ENCODE assay signal across 8 cellular contexts in genomic region chr12:104358353-104359003, GRCh38. TPM values are rescaled to one million over a fixed set of nuclear protein-coding genes. Genes with fewer than 3 reads are reported as not detected.
DNase-seq lines count a peak whose midpoint lies in the region; ATAC-seq and TF ChIP-seq lines count a peak whose summit lies in the region.

No MANE protein-coding gene starts in this region.

- no peaks in the 10 kb centered on the region for H3K36me3 ChIP-seq in parathyroid adenoma (ENCODE audit: control insufficient read depth, insufficient read depth, low read length)
- H3K36me3 ChIP-seq in upper lobe of right lung = no peaks in the 10 kb centered on the region

- no peaks in the 10 kb centered on the region for H3K4me1 ChIP-seq in parathyroid adenoma
- H3K4me1 ChIP-seq in upper lobe of right lung = no peaks in the 10 kb centered on the region

- H2AFZ ChIP-seq in parathyroid adenoma = no peak overlapping the region

- H3K27ac Mint-ChIP-seq in activated T-cell treated with anti-CD3 and anti-CD28 coated beads, Interleukin-2, amount 50 U/mL, for 24 hours = no peak overlapping the region

- peaks cover 7% of the 10 kb centered on the region for H3K36me3 Mint-ChIP-seq in activated T-cell treated with anti-CD3 and anti-CD28 coated beads, Interleukin-2, amount 50 U/mL, for 24 hours (ENCODE audit: low read depth)

- ATAC-seq in GM18858 (IDR thresholded peaks at IDR 0.05; ENCODE audit: unreplicated experiment) (peak; percentile 60), HG03280 (IDR thresholded peaks at IDR 0.05; ENCODE audit: unreplicated experiment) (peak; percentile 72), upper lobe of right lung (peak; percentile 93)

- H3K9me3 ChIP-seq in parathyroid adenoma (ENCODE audit: control insufficient read depth, low read length) = no peaks in the 10 kb centered on the region
- H3K9me3 ChIP-seq in upper lobe of right lung = no peaks in the 10 kb centered on the region

- H3K4me3 ChIP-seq in fibroblast of pulmonary artery (replicated peaks; ENCODE audit: low read depth, low read length) (no peak overlapping the region), parathyroid adenoma (ENCODE audit: low read depth, low read length) (no peak overlapping the region), upper lobe of right lung (no peak overlapping the region)

- peak; percentile 65 for DNase-seq in AG08395 (ENCODE audit: low spot score)
- peak; percentile 93 for DNase-seq in OCI-M1 (lab: John Stamatoyannopoulos, UW)
- DNase-seq in activated T-cell treated with anti-CD3 and anti-CD28 coated beads, Interleukin-2, amount 50 U/mL, for 24 hours = peak; percentile 68
- DNase-seq in fibroblast of pulmonary artery (ENCODE audit: low read depth) = peak; percentile 76
- DNase-seq in upper lobe of right lung = peak; percentile 77

- H3K4me2 ChIP-seq in parathyroid adenoma (ENCODE audit: low read length) = no peak overlapping the region

- H3K79me2 ChIP-seq in parathyroid adenoma = no peaks in the 10 kb centered on the region

- no peaks in the 10 kb centered on the region for H3K9me3 Mint-ChIP-seq in activated T-cell treated with anti-CD3 and anti-CD28 coated beads, Interleukin-2, amount 50 U/mL, for 24 hours

- peaks cover 17% of the 10 kb centered on the region for H3K4me1 Mint-ChIP-seq in activated T-cell treated with anti-CD3 and anti-CD28 coated beads, Interleukin-2, amount 50 U/mL, for 24 hours (ENCODE audit: low read depth)

- no peak overlapping the region for H3K4me3 Mint-ChIP-seq in activated T-cell treated with anti-CD3 and anti-CD28 coated beads, Interleukin-2, amount 50 U/mL, for 24 hours

- H3K27me3 ChIP-seq in parathyroid adenoma (ENCODE audit: control insufficient read depth, insufficient read depth, low read length) (no peaks in the 10 kb centered on the region), upper lobe of right lung (no peaks in the 10 kb centered on the region)

- TF ChIP-seq CTCF in fibroblast of pulmonary artery (IDR thresholded peaks at IDR 0.05; ENCODE audit: low read length, missing control alignments) (peak; percentile 80), parathyroid adenoma (IDR thresholded peaks at IDR 0.05) (peak; percentile 83), upper lobe of right lung (IDR thresholded peaks at IDR 0.05) (peak; percentile 89)

- no peaks in the 10 kb centered on the region for H3K27me3 Mint-ChIP-seq in activated T-cell treated with anti-CD3 and anti-CD28 coated beads, Interleukin-2, amount 50 U/mL, for 24 hours

- intact Hi-C loops in upper lobe of right lung (cut with DNase I) = loop anchor here (5.0 kb wide), 1 partner anchor 141 kb away; the partner anchor contains the start of gene TXNRD1

- H3K27ac ChIP-seq in parathyroid adenoma (no peak overlapping the region), upper lobe of right lung (no peak overlapping the region)

- H3K9ac ChIP-seq in parathyroid adenoma = no peak overlapping the region

RNA-seq across cellular contexts. Expression of gene EID3, which starts 54.9 kb away (rescaled TPM):
- 4.4 TPM for total RNA-seq in upper lobe of right lung
